In the genomic region with DNA sequence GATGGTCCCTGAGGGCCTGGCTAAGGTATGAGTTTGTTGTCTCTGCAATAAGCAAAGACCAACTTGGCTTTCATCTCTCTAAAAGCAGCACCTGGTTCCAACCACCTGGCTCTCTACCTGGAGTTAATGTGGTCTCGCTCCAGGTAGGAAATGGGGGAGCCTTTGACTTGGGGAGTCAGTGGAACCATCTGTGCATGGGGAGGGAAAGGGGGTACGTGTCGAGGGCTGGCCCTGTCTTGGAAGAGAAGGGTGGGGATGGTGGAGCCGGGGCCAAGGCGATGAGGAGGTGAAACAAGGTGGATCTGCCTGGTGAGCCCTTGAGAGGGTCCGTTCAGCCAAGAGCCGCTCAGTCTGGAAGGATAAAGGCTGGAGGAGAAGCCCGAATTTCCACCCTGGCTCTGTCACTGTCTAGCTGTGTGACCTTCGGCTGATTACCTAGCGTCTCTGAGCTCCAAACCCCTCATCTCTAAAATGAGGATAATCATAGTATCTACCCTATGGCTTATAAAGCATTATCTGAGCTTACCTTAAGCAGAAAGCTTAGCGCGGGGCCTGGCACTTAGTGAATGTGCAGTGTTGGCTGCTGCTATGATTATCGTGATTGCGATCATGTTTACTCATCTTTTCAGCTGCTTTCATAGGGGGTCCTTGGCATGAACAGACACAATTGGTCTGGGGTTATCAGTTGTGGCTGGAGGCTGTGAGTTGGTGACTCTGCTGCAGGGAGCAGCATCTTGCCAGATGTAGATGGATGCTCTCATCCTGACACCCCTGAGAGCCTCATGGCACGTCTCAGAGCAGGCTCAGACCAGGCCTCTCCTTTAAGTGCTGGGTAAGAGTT, we compare ENCODE assay signal across 15 cellular contexts.
"Had no signal": no experiment of that assay in that cellular context is flagged by ENCODE, and none has a peak within 500 bp of the region (broad histone marks: within the 10 kb centered on the region; RNA-seq: fewer than 3 reads in every experiment).

No MANE protein-coding gene starts in this region.

- DNase-seq: activated CD4-positive, alpha-beta T cell treated with anti-CD3 and anti-CD28 coated beads for 36 hours; activated CD4-positive, alpha-beta T cell treated with anti-CD3 and anti-CD28 coated beads, Interleukin-2, amount 50 U/mL, for 48 hours; activated gamma-delta T cell treated with Interleukin-2 at 50 U/mL for 16 hours; activated T-cell treated with anti-CD3 and anti-CD28 coated beads for 4 hours; effector memory CD4-positive, alpha-beta T cell; esophagus squamous epithelium; immature natural killer cell; left cardiac atrium; naive thymus-derived CD8-positive, alpha-beta T cell; pancreas; stimulated activated naive B cell treated with anti-CD40 and anti-IgM and Interleukin-4, amounts not matched to agents 10 μg/mL and 1 μg/mL and 100 μg/mL, for 72 hours had no signal

- H3K27me3 ChIP-seq: pancreas had no signal

- ATAC-seq: activated CD4-positive, alpha-beta T cell treated with anti-CD3 and anti-CD28 coated beads for 36 hours; left cardiac atrium; naive thymus-derived CD8-positive, alpha-beta T cell; pancreas; stimulated activated naive B cell treated with anti-CD40 and anti-IgM and Interleukin-4, amounts not matched to agents 10 μg/mL and 1 μg/mL and 100 μg/mL, for 72 hours; WTC11 had no signal

- H3K27ac ChIP-seq: esophagus squamous epithelium, pancreas had no signal

- FAIRE-seq: endothelial cell of umbilical vein, pancreas, TTC549, urothelium cell line had no signal

- H3K36me3 ChIP-seq: esophagus squamous epithelium, pancreas had no signal

- H3K4me3 ChIP-seq: esophagus squamous epithelium, pancreas had no signal

- H3K9me3 ChIP-seq: esophagus squamous epithelium, pancreas had no signal

- H3K4me1 ChIP-seq: esophagus squamous epithelium, pancreas had no signal
